24 cellular contexts compared by ENCODE assay signal in genomic region chr1:47754221-47754620, GRCh38.
A peak's percentile ranks its signal among the peaks of the same experiment; 100 is the strongest.
DNase-seq lines count a peak whose midpoint lies in the region; ATAC-seq, FAIRE-seq and TF ChIP-seq lines count a peak whose summit lies in the region.
"Had no signal": no experiment of that assay in that cellular context is flagged by ENCODE, and none has a peak within 500 bp of the region (broad histone marks: within the 10 kb centered on the region; RNA-seq: fewer than 3 reads in every experiment).

No MANE protein-coding gene starts in this region.

- H3K27me3 ChIP-seq in H7 (ENCODE audit: control insufficient read depth, insufficient read depth, low read length) (no peaks in the 10 kb centered on the region; the same call in 1 of the 2 replicates), SJCRH30 (no peaks in the 10 kb centered on the region), uterus (no peaks in the 10 kb centered on the region)
- H3K27me3 ChIP-seq: BLaER1 treated with 17β-estradiol and CSF1 and Interleukin-3, amounts not matched to agents 10 nM and 100 nM had no signal

- DNase-seq in A549 (ENCODE audit: low read depth in 1 of 2, low spot score in 1 of 2) (no peak), H7 (peak; percentile 19), SJCRH30 (peak; percentile 39 to 52), islet precursor cell (peak; percentile 28), foreskin fibroblast (no peak), osteocyte (ENCODE audit: extremely low spot score, unreplicated experiment) (no peak), uterus (no peak), NOMO-1 (lab: John Stamatoyannopoulos, UW; ENCODE audit: unreplicated experiment in 2 of 2) (no peak)
- DNase-seq: 8988T; AML-193; Caco-2; Calu3; CD4-positive, alpha-beta T cell; CD8-positive, alpha-beta T cell; DMS79 treated with DMSO at 0.1 percent for 48 hours; GF-D8 had no signal

- no peak for TF ChIP-seq EP300 in A549 (IDR thresholded peaks at IDR 0.05)

- intact Hi-C loops in uterus (cut with DNase I; ENCODE audit: low total_unique reads) = no loop called here

- no peaks in the 10 kb centered on the region for H3K9me3 Mint-ChIP-seq in osteocyte (ENCODE audit: unreplicated experiment)
- H3K9me3 Mint-ChIP-seq: CD4-positive, alpha-beta T cell; CD8-positive, alpha-beta T cell had no signal

- H3K36me3 ChIP-seq in H7 (replicated peaks; ENCODE audit: control insufficient read depth, insufficient read depth, low read length) (no peaks in the 10 kb centered on the region), SJCRH30 (no peaks in the 10 kb centered on the region), uterus (no peaks in the 10 kb centered on the region)
- H3K36me3 ChIP-seq: BLaER1 treated with 17β-estradiol and CSF1 and Interleukin-3, amounts not matched to agents 10 nM and 100 nM had no signal

- no peak for ATAC-seq in A549
- ATAC-seq: CD8-positive, alpha-beta T cell had no signal

- no peaks in the 10 kb centered on the region for H3K36me3 Mint-ChIP-seq in osteocyte (ENCODE audit: unreplicated experiment)
- H3K36me3 Mint-ChIP-seq: CD8-positive, alpha-beta T cell had no signal

- H3K4me1 ChIP-seq in A549 (no peaks in the 10 kb centered on the region), SJCRH30 (peaks cover 37% of the 10 kb centered on the region), uterus (no peaks in the 10 kb centered on the region)
- H3K4me1 ChIP-seq: Caco-2 had no signal

- POLR2A ChIA-PET in A549 (lab: Yijun Ruan, JAX) = no interaction called here

- CTCF ChIA-PET in A549 (lab: Yijun Ruan, JAX) = interaction anchor here (1.2 to 4.7 kb wide), 6 partner anchors 10 to 331 kb away, joined by 3 to 19 read pairs (median 8); partner anchors contain the start of gene FOXD2

- H3K4me3 Mint-ChIP-seq in osteocyte (ENCODE audit: unreplicated experiment) = no peak overlapping the region
- H3K4me3 Mint-ChIP-seq: B cell; CD4-positive, alpha-beta T cell; CD8-positive, alpha-beta T cell had no signal

- TF ChIP-seq CTCF in A549 (IDR thresholded peaks at IDR 0.05) (no peak), foreskin fibroblast (IDR thresholded peaks at IDR 0.05; ENCODE audit: low read depth, low read length) (no peak), osteocyte (IDR thresholded peaks at IDR 0.05) (no peak), uterus (IDR thresholded peaks at IDR 0.05) (no peak)

- H3K27ac ChIP-seq in A549 (no peak overlapping the region), SJCRH30 (no peak overlapping the region), uterus (no peak overlapping the region)
- H3K27ac ChIP-seq: BLaER1 treated with 17β-estradiol and CSF1 and Interleukin-3, amounts not matched to agents 10 nM and 100 nM; C4-2B had no signal

- no peak overlapping the region for H3K27ac Mint-ChIP-seq in osteocyte (ENCODE audit: unreplicated experiment)
- H3K27ac Mint-ChIP-seq: B cell; CD4-positive, alpha-beta T cell; CD8-positive, alpha-beta T cell had no signal

- FAIRE-seq in A549 (lab: Jason Lieb, UNC) = no peak
- FAIRE-seq: A204.1, D721Med, G401.6, GM12892, GM18507 had no signal

- no peak overlapping the region for H3K4me2 ChIP-seq in A549
- H3K4me2 ChIP-seq: BLaER1 treated with 17β-estradiol and CSF1 and Interleukin-3, amounts not matched to agents 10 nM and 100 nM had no signal

- 65% methylated on average over 6 of the region's 6 CpGs for WGBS in A549 (ENCODE audit: missing lambda C conversion rate)

- H3K4me1 Mint-ChIP-seq in osteocyte (ENCODE audit: unreplicated experiment) = peaks cover 2% of the 10 kb centered on the region
- H3K4me1 Mint-ChIP-seq: B cell had no signal

- H3K4me3 ChIP-seq in A549 (no peak overlapping the region), H7 (ENCODE audit: insufficient read depth, low read depth, low read length) (no peak overlapping the region), SJCRH30 (no peak overlapping the region), foreskin fibroblast (ENCODE audit: low read depth in 1 of 2, low read length in 2 of 2) (no peak overlapping the region), uterus (no peak overlapping the region)
- H3K4me3 ChIP-seq: BLaER1 treated with 17β-estradiol and CSF1 and Interleukin-3, amounts not matched to agents 10 nM and 100 nM had no signal

- no peak for TF ChIP-seq RAD21 in A549 (conservative IDR thresholded peaks at IDR 0.05 in 1 of 2, IDR thresholded peaks at IDR 0.05 in 1 of 2)

- peaks cover 5% of the 10 kb centered on the region for H3K27me3 Mint-ChIP-seq in osteocyte (ENCODE audit: unreplicated experiment)

- H3K9me3 ChIP-seq in A549 (no peaks in the 10 kb centered on the region), SJCRH30 (replicated peaks) (no peaks in the 10 kb centered on the region), uterus (no peaks in the 10 kb centered on the region)
- H3K9me3 ChIP-seq: BLaER1 treated with 17β-estradiol and CSF1 and Interleukin-3, amounts not matched to agents 10 nM and 100 nM; Caco-2 had no signal

- TF ChIP-seq POLR2A in A549 (IDR thresholded peaks at IDR 0.05; ENCODE audit: low read length) = no peak
- no peak for TF ChIP-seq POLR2A in uterus (IDR thresholded peaks at IDR 0.05)

TF ChIP-seq in A549, 52 proteins besides CTCF, POLR2A, EP300 and RAD21:
- TF ChIP-seq ZFP36 (IDR thresholded peaks at IDR 0.05; ENCODE audit: borderline replicate concordance, partially characterized antibody) (no peak), MAFK (IDR thresholded peaks at IDR 0.05; ENCODE audit: partially characterized antibody) (peak; percentile 0), HOXB5 (CRISPR knock-in tag; IDR thresholded peaks at IDR 0.05) (no peak), FOXS1 (CRISPR knock-in tag; IDR thresholded peaks at IDR 0.05) (no peak), TFCP2L1 (CRISPR knock-in tag; IDR thresholded peaks at IDR 0.05) (no peak), CBX2 (IDR thresholded peaks at IDR 0.05; ENCODE audit: borderline replicate concordance, low read depth) (no peak), RARB (CRISPR knock-in tag; IDR thresholded peaks at IDR 0.05) (no peak), ESRRA (IDR thresholded peaks at IDR 0.05; ENCODE audit: borderline replicate concordance, low read length) (no peak), CHD4 (IDR thresholded peaks at IDR 0.05; ENCODE audit: borderline replicate concordance) (no peak)

Comparison
In these comparisons a context has a peak if more than half of its experiments do, and no peak if none do; other contexts are left out.
1. DNase-seq: peak in H7 (single experiment), SJCRH30 (2 of 2) and islet precursor cell (single experiment); none in A549 (0 of 2), foreskin fibroblast (0 of 2), osteocyte (single experiment), uterus (0 of 2) and NOMO-1 (0 of 2).